Comparison of ENCODE assay signal across 15 cellular contexts in the genomic region with DNA sequence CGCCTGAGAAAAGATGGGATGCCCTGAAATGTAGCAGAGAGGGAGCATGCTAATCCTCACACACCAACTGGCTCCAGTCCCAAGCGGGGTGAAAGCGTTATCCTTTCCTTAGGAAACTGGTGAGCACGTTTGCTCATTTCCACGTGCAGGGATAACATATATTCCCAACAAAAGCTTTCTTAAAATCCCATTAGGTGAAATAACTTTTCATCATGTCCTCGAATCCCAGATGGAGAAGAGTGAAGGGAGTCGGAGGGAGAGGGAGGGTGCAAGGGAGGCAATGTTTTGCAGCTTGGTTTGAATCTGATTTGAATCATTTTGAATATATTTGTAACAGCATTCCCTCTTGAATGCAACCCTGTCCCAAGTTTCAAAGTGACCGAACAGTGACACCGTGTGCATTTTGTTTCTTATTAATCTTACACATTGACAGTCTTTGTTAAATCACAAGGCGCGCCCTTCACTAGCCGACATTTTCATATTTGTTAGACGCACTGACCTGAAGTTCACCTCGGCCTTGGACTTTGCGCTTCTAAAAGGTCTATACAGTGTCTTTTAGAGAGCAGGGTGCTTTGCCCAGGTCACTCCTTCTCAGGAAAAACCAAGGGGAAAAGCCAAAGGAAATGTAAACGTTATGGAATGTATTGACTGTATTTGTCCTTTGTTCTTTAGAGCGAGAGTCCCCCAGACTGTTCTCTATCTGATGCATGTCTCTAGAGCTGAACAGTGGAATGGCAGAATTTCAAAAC. TPM values are rescaled to one million over a fixed set of nuclear protein-coding genes. Genes with fewer than 3 reads are reported as not detected.
DNase-seq lines count a peak whose midpoint lies in the region; ATAC-seq and TF ChIP-seq lines count a peak whose summit lies in the region.
"Had no signal": no experiment of that assay in that cellular context is flagged by ENCODE, and none has a peak within 500 bp of the region (broad histone marks: within the 10 kb centered on the region; RNA-seq: fewer than 3 reads in every experiment).

No MANE protein-coding gene starts in this region.

- TF ChIP-seq CTCF in HCT116 (IDR thresholded peaks at IDR 0.05 in 2 of 3, conservative IDR thresholded peaks at IDR 0.05 in 1 of 3; ENCODE audit: borderline replicate concordance in 1 of 3, insufficient read depth in 1 of 3, low read depth in 2 of 3, low read length in 2 of 3) = no peak
- no peak for TF ChIP-seq CTCF in Peyer's patch (IDR thresholded peaks at IDR 0.05)
- TF ChIP-seq CTCF in fibroblast of lung (conservative IDR thresholded peaks at IDR 0.05 in 1 of 2, IDR thresholded peaks at IDR 0.05 in 1 of 2; ENCODE audit: low read depth in 1 of 2, low read length in 2 of 2) = no peak
- no peak for TF ChIP-seq CTCF in A673 (conservative IDR thresholded peaks at IDR 0.05; ENCODE audit: low read depth, low read length)
- no peak for TF ChIP-seq CTCF in smooth muscle cell (IDR thresholded peaks at IDR 0.05; ENCODE audit: borderline replicate concordance, insufficient read depth, poor library complexity, severe bottlenecking)

- peaks cover 6 to 28% of the 10 kb centered on the region in 2 donors for H3K4me1 Mint-ChIP-seq in immature natural killer cell
- H3K4me1 Mint-ChIP-seq: memory B cell had no signal

- H3K27ac ChIP-seq in HCT116 (ENCODE audit: low read depth, low read length) (no peak overlapping the region), Peyer's patch (peak overlapping the region in 3 of 4 donors; percentile 40 to 96 (median 67)), fibroblast of lung (ENCODE audit: insufficient read depth, low read length) (peak overlapping the region; percentile 9), rectal smooth muscle tissue (ENCODE audit: low read depth, low read length) (peak overlapping the region; percentile 54), A673 (ENCODE audit: low read depth, low read length, poor library complexity, severe bottlenecking) (no peak overlapping the region), smooth muscle cell (ENCODE audit: low read depth) (no peak overlapping the region)

- peaks cover 41 to 86% of the 10 kb centered on the region in 2 experiments for H3K4me1 ChIP-seq in HCT116 (ENCODE audit: control insufficient read depth in 1 of 2, insufficient read depth in 2 of 2, low read length in 2 of 2)
- peaks cover 0 to 65% (median 8%) of the 10 kb centered on the region in 4 donors for H3K4me1 ChIP-seq in Peyer's patch
- peaks cover 31% of the 10 kb centered on the region for H3K4me1 ChIP-seq in fibroblast of lung (ENCODE audit: control insufficient read depth, extremely low read depth, insufficient read depth, low read length)
- H3K4me1 ChIP-seq in rectal smooth muscle tissue (ENCODE audit: control insufficient read depth, insufficient read depth, low read length) = peaks cover 51% of the 10 kb centered on the region
- no peaks in the 10 kb centered on the region for H3K4me1 ChIP-seq in A673 (ENCODE audit: insufficient read depth, low read length, poor library complexity, severe bottlenecking)
- H3K4me1 ChIP-seq in smooth muscle cell (ENCODE audit: low read depth) = peaks cover 7% of the 10 kb centered on the region

- no peak overlapping the region for H3K27ac Mint-ChIP-seq in immature natural killer cell
- H3K27ac Mint-ChIP-seq: CD4-positive, alpha-beta T cell; memory B cell; stimulated activated naive CD8-positive, alpha-beta T cell treated with anti-CD3 and anti-CD28 coated beads, Interleukin-15, Interleukin-2, amounts not matched to agents 100 ng/mL and 50 ng/mL, for 24 hours had no signal

- peak; percentile 16; the same call in 1 of the 2 replicates for TF ChIP-seq RAD21 in HCT116 (IDR thresholded peaks at IDR 0.05; ENCODE audit: low read depth)

- no peak overlapping the region for H3K4me3 Mint-ChIP-seq in immature natural killer cell
- H3K4me3 Mint-ChIP-seq: CD4-positive, alpha-beta T cell; memory B cell; stimulated activated naive CD8-positive, alpha-beta T cell treated with anti-CD3 and anti-CD28 coated beads, Interleukin-15, Interleukin-2, amounts not matched to agents 100 ng/mL and 50 ng/mL, for 24 hours had no signal

- H3K4me2 ChIP-seq in HCT116 (ENCODE audit: low read length) (peak overlapping the region; percentile 83), fibroblast of lung (ENCODE audit: extremely low read depth, insufficient read depth, low read length) (peak overlapping the region; percentile 19), smooth muscle cell (no peak overlapping the region)

- H3K9me3 ChIP-seq in HCT116 (ENCODE audit: control insufficient read depth in 1 of 2, insufficient read depth in 1 of 2, low read depth in 1 of 2, low read length in 2 of 2) = no peaks in the 10 kb centered on the region
- H3K9me3 ChIP-seq in Peyer's patch = no peaks in the 10 kb centered on the region
- no peaks in the 10 kb centered on the region for H3K9me3 ChIP-seq in fibroblast of lung (ENCODE audit: control insufficient read depth, insufficient read depth, low read depth, low read length)
- H3K9me3 ChIP-seq in A673 (ENCODE audit: low read depth, low read length, poor library complexity, severe bottlenecking) = no peaks in the 10 kb centered on the region
- no peaks in the 10 kb centered on the region for H3K9me3 ChIP-seq in smooth muscle cell (replicated peaks; ENCODE audit: low read depth)

- no peaks in the 10 kb centered on the region for H3K36me3 ChIP-seq in HCT116 (ENCODE audit: control insufficient read depth in 1 of 2, insufficient read depth in 2 of 2, low read length in 2 of 2)
- H3K36me3 ChIP-seq in Peyer's patch = no peaks in the 10 kb centered on the region
- H3K36me3 ChIP-seq in fibroblast of lung (ENCODE audit: control insufficient read depth, insufficient read depth, low read length) = no peaks in the 10 kb centered on the region
- H3K36me3 ChIP-seq in rectal smooth muscle tissue (ENCODE audit: control insufficient read depth, insufficient read depth, low read length) = no peaks in the 10 kb centered on the region
- no peaks in the 10 kb centered on the region for H3K36me3 ChIP-seq in A673 (ENCODE audit: insufficient read depth, low read length, poor library complexity, severe bottlenecking)
- H3K36me3 ChIP-seq in smooth muscle cell (ENCODE audit: low read depth) = no peaks in the 10 kb centered on the region

- POLR2A ChIA-PET in HCT116 (lab: Charles Lee) = no interaction called here
- POLR2A ChIA-PET in A673 (lab: Charles Lee; ENCODE audit: low non-redundant PET) = no interaction called here

- 26% methylated on average over 17 of the region's 17 CpGs for WGBS in smooth muscle cell (ENCODE audit: low lambda C conversion rate)

- 0 out of 2 replicates have a peak, but pooled peaks cover 1% of the 10 kb centered on the region for H3K27me3 ChIP-seq in HCT116 (ENCODE audit: insufficient read depth, low read length)
- H3K27me3 ChIP-seq in Peyer's patch = no peaks in the 10 kb centered on the region
- H3K27me3 ChIP-seq in fibroblast of lung (ENCODE audit: control insufficient read depth, insufficient read depth, low read length) = no peaks in the 10 kb centered on the region
- H3K27me3 ChIP-seq in rectal smooth muscle tissue (ENCODE audit: control insufficient read depth, insufficient read depth, low read length) = no peaks in the 10 kb centered on the region
- H3K27me3 ChIP-seq in A673 (replicated peaks; ENCODE audit: insufficient read depth, low read depth, low read length, poor library complexity) = peaks cover 100% of the 10 kb centered on the region
- H3K27me3 ChIP-seq in smooth muscle cell (ENCODE audit: low read depth) = peaks cover 100% of the 10 kb centered on the region

- CTCF ChIA-PET in HCT116 (lab: Charles Lee) (no interaction called here), A673 (lab: Charles Lee) (no interaction called here)

- peaks cover 10 to 17% (median 12%) of the 10 kb centered on the region in 3 donors for H3K27me3 Mint-ChIP-seq in immature natural killer cell (ENCODE audit: low read depth in 3 of 3)

- H3K36me3 Mint-ChIP-seq in immature natural killer cell = no peaks in the 10 kb centered on the region

- H3K4me3 ChIP-seq in HCT116 (replicated peaks in 1 of 2; ENCODE audit: low read depth in 1 of 2, low read length in 2 of 2) = peak overlapping the region in 1 of 2 experiments; percentile 22; a peak in 1 of 4 replicates
- H3K4me3 ChIP-seq in Peyer's patch = no peak overlapping the region
- no peak overlapping the region for H3K4me3 ChIP-seq in fibroblast of lung (replicated peaks in 1 of 4; ENCODE audit: control extremely low read depth in 1 of 4, insufficient read depth in 1 of 4, low read depth in 3 of 4, low read length in 4 of 4)
- no peak overlapping the region for H3K4me3 ChIP-seq in rectal smooth muscle tissue (ENCODE audit: low read length)
- H3K4me3 ChIP-seq in A673 (ENCODE audit: low read depth, low read length, poor library complexity, severe bottlenecking) = no peak overlapping the region
- H3K4me3 ChIP-seq in smooth muscle cell = no peak overlapping the region

- RAD21 ChIA-PET in HCT116 (lab: Charles Lee; ENCODE audit: low non-redundant PET in 1 of 2, low total read pairs in 2 of 2, uncharacterized antibody in 2 of 2, unreplicated experiment in 2 of 2) = no interaction called here

- no peaks in the 10 kb centered on the region for H3F3A ChIP-seq in smooth muscle cell (ENCODE audit: low read depth)

- no peak for ATAC-seq in HCT116

- H3K9me2 ChIP-seq in HCT116 (ENCODE audit: insufficient read depth) = no peaks in the 10 kb centered on the region

- TF ChIP-seq POLR2A in HCT116 (IDR thresholded peaks at IDR 0.05; ENCODE audit: borderline replicate concordance, extremely low read depth, insufficient read depth, insufficient read length) (no peak), Peyer's patch (IDR thresholded peaks at IDR 0.05) (no peak)

- no peaks in the 10 kb centered on the region for H4K20me1 ChIP-seq in HCT116 (ENCODE audit: insufficient read depth)
- no peaks in the 10 kb centered on the region for H4K20me1 ChIP-seq in fibroblast of lung (ENCODE audit: control insufficient read depth, extremely low read depth, insufficient read depth, low read length)
- no peaks in the 10 kb centered on the region for H4K20me1 ChIP-seq in smooth muscle cell (ENCODE audit: low read depth)

- intact Hi-C loops in HCT116 (cut with micrococcal nuclease) (no loop called here), A673 (cut with micrococcal nuclease; ENCODE audit: unreplicated experiment) (no loop called here)

- no TSS peak for BruUV-seq in HCT116 (replicated peaks; lab: Mats Ljungman, UMichigan)
- no TSS peak for BruUV-seq in A673 (replicated peaks; lab: Mats Ljungman, UMichigan)

- H3K9ac ChIP-seq in HCT116 (ENCODE audit: low read length) (peak overlapping the region; percentile 55; the same call in 1 of the 2 replicates), fibroblast of lung (ENCODE audit: insufficient read depth, low read length) (no peak overlapping the region), rectal smooth muscle tissue (ENCODE audit: low read length) (no peak overlapping the region), smooth muscle cell (ENCODE audit: low read depth) (no peak overlapping the region)

- H3K79me2 ChIP-seq in HCT116 (ENCODE audit: insufficient read depth, low read length) (no peaks in the 10 kb centered on the region), fibroblast of lung (ENCODE audit: control insufficient read depth, insufficient read depth, low read length) (peaks cover 39% of the 10 kb centered on the region), smooth muscle cell (ENCODE audit: low read depth) (no peaks in the 10 kb centered on the region)

- DNase-seq in HCT116 (ENCODE audit: low read depth, low spot score) = no peak
- peak; percentile 12 to 71 (median 53) for DNase-seq in Peyer's patch
- peak in 1 of 2 donors; percentile 25 for DNase-seq in fibroblast of lung (ENCODE audit: low read depth in 2 of 2)
- no peak for DNase-seq in AML-193 (lab: John Stamatoyannopoulos, UW)
- no peak for DNase-seq in A673 (ENCODE audit: low spot score)
- no peak for DNase-seq in immature natural killer cell
- DNase-seq in smooth muscle cell (lab: John Stamatoyannopoulos, UW; ENCODE audit: unreplicated experiment) = no peak
- DNase-seq: CD4-positive, alpha-beta T cell; GF-D8; hypothalamus had no signal

- no peak overlapping the region for H2AFZ ChIP-seq in HCT116 (ENCODE audit: low read depth, low read length, poor library complexity, severe bottlenecking)
- no peak overlapping the region for H2AFZ ChIP-seq in fibroblast of lung (ENCODE audit: low read length)
- no peak overlapping the region for H2AFZ ChIP-seq in smooth muscle cell (ENCODE audit: low read depth)

- H3K9me3 Mint-ChIP-seq in immature natural killer cell = no peaks in the 10 kb centered on the region
- H3K9me3 Mint-ChIP-seq: CD4-positive, alpha-beta T cell; stimulated activated naive CD8-positive, alpha-beta T cell treated with anti-CD3 and anti-CD28 coated beads, Interleukin-15, Interleukin-2, amounts not matched to agents 100 ng/mL and 50 ng/mL, for 24 hours; T-helper 1 cell treated with Interleukin-12 subunit alpha and Interleukin-12 subunit beta and Interleukin-4 antibody, amounts not matched to agents 30 μg/mL and 1 μg/mL, for 36 hours had no signal

RNA-seq across cellular contexts. Expression of gene HOXA4, which starts 3.0 kb away (rescaled TPM):
- total RNA-seq in HCT116 (2021; ENCODE audit: unreplicated experiment) (2.0 TPM), Peyer's patch (10 to 100 TPM in 1 of 4 donors, 1 to 10 TPM in 3; 2.6 to 11.5 (median 5.9) TPM), fibroblast of lung (0.33 and 0.51 TPM in 2 replicates), A673 (2021) (not detected in 2 replicates), smooth muscle cell (1.4 TPM in 1 of 2 replicates, not detected in the other)
- polyA plus RNA-seq in HCT116 (2012) = 1.5 and 1.8 TPM in 2 replicates
- polyA plus RNA-seq in fibroblast of lung (2.4 and 3.6 TPM in 2 replicates), immature natural killer cell (1 to 10 TPM in 1 of 3 donors, under 1 TPM in 1, not detected in 1; 0.51 to 1.2 TPM), smooth muscle cell (0.22 TPM in 1 of 2 replicates, not detected in the other)
- polyA plus RNA-seq in fibroblast of lung (2012) = 2.6 and 3.3 TPM in 2 replicates
- 1.6 and 3.6 TPM in 2 replicates for polyA minus RNA-seq in fibroblast of lung (ENCODE audit: low replicate concordance)
- total RNA-seq: bronchial epithelial cell; CD4-positive, alpha-beta T cell had no signal

RNA-seq across cellular contexts. Expression of gene HOXA5, which starts 9.9 kb away (rescaled TPM):
- total RNA-seq in HCT116 (2021; ENCODE audit: unreplicated experiment) (6.7 TPM), Peyer's patch (10 to 100 TPM in 3 of 4 donors, 1 to 10 TPM in 1; 8.3 to 24.3 (median 20.1) TPM), fibroblast of lung (18.3 and 22.1 TPM in 2 replicates), A673 (2021) (not detected in 2 replicates), smooth muscle cell (0.67 and 2.1 TPM in 2 replicates)
- 3.2 and 7.2 TPM in 2 replicates for polyA plus RNA-seq in HCT116 (2012)
- polyA plus RNA-seq in fibroblast of lung (16.6 and 35.6 TPM in 2 replicates), immature natural killer cell (1 to 10 TPM in 1 of 3 donors, under 1 TPM in 2; 0.42 to 1.1 (median 0.73) TPM), smooth muscle cell (0.11 and 0.98 TPM in 2 replicates)
- 17.5 and 31.8 TPM in 2 replicates for polyA plus RNA-seq in fibroblast of lung (2012)
- 3.1 and 3.9 TPM in 2 replicates for polyA minus RNA-seq in fibroblast of lung (ENCODE audit: low replicate concordance)
- total RNA-seq: bronchial epithelial cell; CD4-positive, alpha-beta T cell had no signal

RNA-seq across cellular contexts. Expression of gene HOXA6, which starts 14.0 kb away (rescaled TPM):
- 12.7 TPM for total RNA-seq in HCT116 (2021; ENCODE audit: unreplicated experiment)
- 3.9 and 4.9 TPM in 2 replicates for polyA plus RNA-seq in HCT116 (2012)
- total RNA-seq in Peyer's patch = 10 to 100 TPM; 18.7 to 45.0 (median 30.7) TPM
- 3.6 and 4.4 TPM in 2 replicates for total RNA-seq in fibroblast of lung
- 0.70 and 1.2 TPM in 2 replicates for polyA plus RNA-seq in fibroblast of lung
- 1.6 and 3.8 TPM in 2 replicates for polyA plus RNA-seq in fibroblast of lung (2012)
- 0.30 and 1.6 TPM in 2 replicates for polyA minus RNA-seq in fibroblast of lung (ENCODE audit: low replicate concordance)
- total RNA-seq in A673 (2021) = not detected in 2 replicates
- polyA plus RNA-seq in immature natural killer cell = 1 to 10 TPM in 1 of 3 donors, under 1 TPM in 1, not detected in 1; 0.52 to 3.8 TPM
- total RNA-seq in smooth muscle cell = 0.58 TPM in 1 of 2 replicates, not detected in the other
- 0.56 TPM in 1 of 2 replicates, not detected in the other for polyA plus RNA-seq in smooth muscle cell
- total RNA-seq: CD4-positive, alpha-beta T cell had no signal

RNA-seq across cellular contexts. Expression of gene HOXA3, which starts 18.8 kb away (rescaled TPM):
- total RNA-seq in HCT116 (2021; ENCODE audit: unreplicated experiment) (9.2 TPM), Peyer's patch (10 to 100 TPM in 3 of 4 donors, 1 to 10 TPM in 1; 6.7 to 21.2 (median 13.9) TPM), fibroblast of lung (1.5 TPM in 2 replicates), A673 (2021) (not detected in 2 replicates), smooth muscle cell (0.13 TPM in 1 of 2 replicates, not detected in the other)
- polyA plus RNA-seq in HCT116 (2012) = 5.6 and 5.7 TPM in 2 replicates
- polyA plus RNA-seq in fibroblast of lung (0.44 and 0.68 TPM in 2 replicates), immature natural killer cell (under 1 TPM in 1 of 3 donors, not detected in 2; 0.13 TPM), smooth muscle cell (0.31 and 0.83 TPM in 2 replicates)
- polyA plus RNA-seq in fibroblast of lung (2012) = 2.7 and 3.2 TPM in 2 replicates
- 0.41 and 1.6 TPM in 2 replicates for polyA minus RNA-seq in fibroblast of lung (ENCODE audit: low replicate concordance)
- total RNA-seq: bronchial epithelial cell; CD4-positive, alpha-beta T cell had no signal

RNA-seq across cellular contexts. Expression of gene HOXA7, which starts 22.9 kb away (rescaled TPM):
- total RNA-seq in HCT116 (2021; ENCODE audit: unreplicated experiment) = 15.0 TPM
- 8.0 and 10.6 TPM in 2 replicates for polyA plus RNA-seq in HCT116 (2012)
- 10 to 100 TPM in 1 of 4 donors, 1 to 10 TPM in 3; 3.3 to 11.8 (median 5.7) TPM for total RNA-seq in Peyer's patch
- total RNA-seq in fibroblast of lung = 1.0 and 1.2 TPM in 2 replicates
- polyA plus RNA-seq in fibroblast of lung = 5.3 and 5.9 TPM in 2 replicates
- 6.8 and 7.9 TPM in 2 replicates for polyA plus RNA-seq in fibroblast of lung (2012)
- polyA minus RNA-seq in fibroblast of lung (ENCODE audit: low replicate concordance) = 4.8 and 6.3 TPM in 2 replicates
- total RNA-seq in A673 (2021) = 0.56 and 1.5 TPM in 2 replicates
- 1 to 10 TPM in 2 of 3 donors, not detected in 1; 1.0 to 4.2 TPM for polyA plus RNA-seq in immature natural killer cell
- 0.72 TPM in 1 of 2 replicates, not detected in the other for total RNA-seq in smooth muscle cell
- 1.2 and 1.6 TPM in 2 replicates for polyA plus RNA-seq in smooth muscle cell
- total RNA-seq: bronchial epithelial cell; CD4-positive, alpha-beta T cell had no signal

Comparison
In these comparisons a context has a peak if more than half of its experiments do, and no peak if none do; other contexts are left out.
1. DNase-seq: peak in Peyer's patch (3 of 3); none in HCT116 (single experiment), AML-193 (0 of 2), A673 (single experiment), immature natural killer cell (0 of 3) and smooth muscle cell (single experiment).
2. H3K27ac ChIP-seq: peak in Peyer's patch (3 of 4), fibroblast of lung (single experiment) and rectal smooth muscle tissue (single experiment); none in HCT116 (single experiment), A673 (single experiment) and smooth muscle cell (single experiment).